ENCODE assay signal across 20 cellular contexts in the genomic region with DNA sequence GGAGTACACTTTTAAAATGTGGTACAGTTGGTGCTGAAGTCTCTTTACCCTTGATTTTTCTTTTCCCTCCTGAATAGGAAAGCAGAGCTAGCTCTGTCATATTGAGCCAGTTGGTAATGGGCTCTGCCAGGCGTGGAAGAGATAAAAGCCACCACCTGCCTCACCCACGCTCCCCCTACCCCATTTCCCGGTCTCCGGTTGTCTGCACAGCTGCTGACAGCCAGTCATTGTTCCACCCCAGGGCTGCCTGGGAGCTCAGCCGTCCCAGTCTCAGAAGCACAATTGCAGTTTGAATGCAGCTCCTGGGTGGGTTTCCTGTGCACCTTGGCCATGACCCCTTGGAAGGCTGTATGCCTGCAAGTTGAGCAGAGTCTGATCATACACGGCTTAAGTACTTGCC.
A peak's percentile ranks its signal among the peaks of the same experiment; 100 is the strongest.
DNase-seq lines count a peak whose midpoint lies in the region; ATAC-seq lines count a peak whose summit lies in the region.
"Had no signal": no experiment of that assay in that cellular context is flagged by ENCODE, and none has a peak within 500 bp of the region (broad histone marks: within the 10 kb centered on the region; RNA-seq: fewer than 3 reads in every experiment).

No MANE protein-coding gene starts in this region.

- H3K4me3 ChIP-seq in SJCRH30 (no peak overlapping the region), thymus (ENCODE audit: low read length) (no peak overlapping the region)
- H3K4me3 ChIP-seq: skin epidermis had no signal

- H3K27me3 ChIP-seq in SJCRH30 (no peaks in the 10 kb centered on the region), thymus (ENCODE audit: control insufficient read depth, insufficient read depth) (no peaks in the 10 kb centered on the region)

- ATAC-seq in GM21423 (IDR thresholded peaks at IDR 0.05; ENCODE audit: unreplicated experiment) (no peak), HG03196 (IDR thresholded peaks at IDR 0.05; ENCODE audit: unreplicated experiment) (no peak), HG03520 (IDR thresholded peaks at IDR 0.05; ENCODE audit: unreplicated experiment) (no peak)
- ATAC-seq: left ventricle myocardium superior had no signal

- H3K9me3 ChIP-seq in SJCRH30 (replicated peaks), result no peaks in the 10 kb centered on the region
- no peaks in the 10 kb centered on the region for H3K9me3 ChIP-seq in thymus (ENCODE audit: control insufficient read depth)

- H3K4me1 ChIP-seq in SJCRH30 (peaks cover 15% of the 10 kb centered on the region), thymus (ENCODE audit: control insufficient read depth, insufficient read depth, low read length) (peaks cover 22% of the 10 kb centered on the region)

- H3K36me3 ChIP-seq in SJCRH30, result no peaks in the 10 kb centered on the region
- no peaks in the 10 kb centered on the region for H3K36me3 ChIP-seq in thymus (ENCODE audit: control insufficient read depth, insufficient read depth)

- peak overlapping the region; percentile 29; the same call in 1 of the 2 replicates for H3K27ac ChIP-seq in SJCRH30
- peak overlapping the region; percentile 66 for H3K27ac ChIP-seq in thymus (ENCODE audit: low read depth)
- H3K27ac ChIP-seq: 22Rv1, epithelial cell of prostate, skin epidermis had no signal

- DNase-seq in DMS 273 (lab: John Stamatoyannopoulos, UW; ENCODE audit: unreplicated experiment) (peak; percentile 36), DMS 273 treated with DMSO at 0.1 percent for 48 hours (lab: John Stamatoyannopoulos, UW) (no peak), NCI-H2107 (lab: John Stamatoyannopoulos, UW) (peak; percentile 36), SJCRH30 (peak; percentile 70 to 81)
- DNase-seq: activated CD8-positive, alpha-beta memory T cell treated with anti-CD3 and anti-CD28 coated beads for 24 hours; foreskin melanocyte; H9; KG1; left ventricle myocardium superior; posterior cingulate gyrus; RPMI8226; stimulated activated CD4-positive, alpha-beta T cell treated with anti-CD3 and anti-CD28 coated beads, Interleukin-4, amount 100 ng/mL, for 4 hours; stimulated activated CD8-positive, alpha-beta memory T cell treated with anti-CD3 and anti-CD28 coated beads, Interleukin-4, amount 100 ng/mL, for 48 hours had no signal

- WGBS in thymus, result 14% methylated on average over 6 of the region's 6 CpGs
